In genomic region chr12:49365542-49365941, GRCh38 we compare ENCODE assay signal across 10 cellular contexts. TPM values are rescaled to one million over a fixed set of nuclear protein-coding genes. Genes with fewer than 3 reads are reported as not detected.
A peak's percentile ranks its signal among the peaks of the same experiment; 100 is the strongest.
DNase-seq lines count a peak whose midpoint lies in the region; ATAC-seq, FAIRE-seq and TF ChIP-seq lines count a peak whose summit lies in the region.
"Had no signal": no experiment of that assay in that cellular context is flagged by ENCODE, and none has a peak within 500 bp of the region (broad histone marks: within the 10 kb centered on the region; RNA-seq: fewer than 3 reads in every experiment).

No MANE protein-coding gene starts in this region.

- H3K9me2 ChIP-seq in OCI-LY7 (ENCODE audit: insufficient read depth, low read length) = no peaks in the 10 kb centered on the region

- H3K4me2 ChIP-seq in endothelial cell of umbilical vein (ENCODE audit: insufficient read depth, low read length) (peak overlapping the region; percentile 53), smooth muscle cell (peak overlapping the region; percentile 2), OCI-LY7 (ENCODE audit: low read length) (no peak overlapping the region)

- H3K27me3 ChIP-seq in endothelial cell of umbilical vein (ENCODE audit: control insufficient read depth in 2 of 2, insufficient read depth in 2 of 2, low read length in 2 of 2) (no peaks in the 10 kb centered on the region), smooth muscle cell (ENCODE audit: low read depth) (no peaks in the 10 kb centered on the region)
- H3K27me3 ChIP-seq: BE2C had no signal

- POLR2A ChIA-PET in endothelial cell of umbilical vein (lab: Charles Lee) (interaction anchor here (0.7 kb wide), 1 partner anchor 43 kb away, joined by 3 read pairs; the partner anchor contains the start of gene TROAP), OCI-LY7 (lab: Charles Lee) (interaction anchor here (0.6 to 2.0 kb wide), 2 partner anchors 42 to 146 kb away, joined by 4 to 9 read pairs; partner anchors contain the start of gene TROAP)

- peak overlapping the region; percentile 13 for H3K9ac ChIP-seq in endothelial cell of umbilical vein (replicated peaks; ENCODE audit: extremely low read depth, insufficient read depth, low read length)
- H3K9ac ChIP-seq in smooth muscle cell (ENCODE audit: low read depth) = no peak overlapping the region

- dilution Hi-C loops in endothelial cell of umbilical vein (cut with MboI; ENCODE audit: extremely low pct_ligation_motif_present, low sequenced_read_pairs) = loop anchor here (25.0 kb wide), 1 partner anchor 147 kb away; no protein-coding TSS in a partner anchor

- TF ChIP-seq POLR2A in endothelial cell of umbilical vein (IDR thresholded peaks at IDR 0.05; ENCODE audit: low read depth, low read length) = no peak

- H3K4me3 Mint-ChIP-seq in activated CD8-positive, alpha-beta memory T cell treated with anti-CD3 and anti-CD28 coated beads, Interleukin-2, amount 10 ng/mL, durations not matched to agents 7 days and 5 days = peak overlapping the region; percentile 95

- H3K36me3 Mint-ChIP-seq in activated CD8-positive, alpha-beta memory T cell treated with anti-CD3 and anti-CD28 coated beads, Interleukin-2, amount 10 ng/mL, durations not matched to agents 7 days and 5 days = no peaks in the 10 kb centered on the region

- no peak for DNase-seq in activated CD8-positive, alpha-beta memory T cell treated with anti-CD3 and anti-CD28 coated beads, Interleukin-2, amount 10 ng/mL, durations not matched to agents 7 days and 5 days
- DNase-seq in activated CD8-positive, alpha-beta memory T cell treated with anti-CD3 and anti-CD28 coated beads, Interleukin-2, amount 50 U/mL, for 4 hours = no peak
- peak; percentile 86 for DNase-seq in RCC 7860 (ENCODE audit: low spot score)
- DNase-seq in endothelial cell of umbilical vein (ENCODE audit: low read depth, low spot score) = peak; percentile 29
- DNase-seq in smooth muscle cell (lab: John Stamatoyannopoulos, UW; ENCODE audit: unreplicated experiment) = no peak
- no peak for DNase-seq in activated effector memory CD4-positive, alpha-beta T cell treated with anti-CD3 and anti-CD28 coated beads, Interleukin-2, amount 50 U/mL, for 16 hours
- DNase-seq in OCI-LY7 (ENCODE audit: low spot score) = no peak
- DNase-seq: BE2C, midbrain had no signal

- TF ChIP-seq CTCF in endothelial cell of umbilical vein (IDR thresholded peaks at IDR 0.05; ENCODE audit: extremely low read depth in 1 of 2, insufficient read depth in 1 of 2, low read depth in 1 of 2, low read length in 2 of 2) = no peak
- no peak for TF ChIP-seq CTCF in smooth muscle cell (IDR thresholded peaks at IDR 0.05; ENCODE audit: borderline replicate concordance, insufficient read depth, poor library complexity, severe bottlenecking)
- no peak for TF ChIP-seq CTCF in OCI-LY7 (conservative IDR thresholded peaks at IDR 0.05; ENCODE audit: low read length)

- H3K36me3 ChIP-seq in endothelial cell of umbilical vein (ENCODE audit: control insufficient read depth in 2 of 2, extremely low read depth in 1 of 2, insufficient read depth in 2 of 2, low read length in 2 of 2) = no peaks in the 10 kb centered on the region
- H3K36me3 ChIP-seq in smooth muscle cell (ENCODE audit: low read depth) = no peaks in the 10 kb centered on the region
- H3K36me3 ChIP-seq in OCI-LY7 (ENCODE audit: insufficient read depth, low read length) = peaks cover 2% of the 10 kb centered on the region; the same call in 1 of the 2 replicates
- H3K36me3 ChIP-seq: BE2C had no signal

- H3K4me3 ChIP-seq in endothelial cell of umbilical vein (replicated peaks in 1 of 3; ENCODE audit: insufficient read depth in 1 of 3, low read depth in 1 of 3, low read length in 3 of 3) = no peak overlapping the region
- H3K4me3 ChIP-seq in smooth muscle cell = no peak overlapping the region
- no peak overlapping the region for H3K4me3 ChIP-seq in OCI-LY7 (ENCODE audit: low read depth, low read length, poor library complexity, severe bottlenecking)

- peaks cover 7% of the 10 kb centered on the region for H3F3A ChIP-seq in smooth muscle cell (ENCODE audit: low read depth)

- peak overlapping the region; percentile 77 for H3K27ac ChIP-seq in endothelial cell of umbilical vein (ENCODE audit: insufficient read depth, low read depth, low read length)
- no peak overlapping the region for H3K27ac ChIP-seq in smooth muscle cell (ENCODE audit: low read depth)
- no peak overlapping the region for H3K27ac ChIP-seq in OCI-LY7 (ENCODE audit: low read depth, low read length, poor library complexity, severe bottlenecking)

- WGBS in smooth muscle cell (ENCODE audit: low lambda C conversion rate) = 63% methylated on average over 5 of the region's 5 CpGs

- BruUV-seq in endothelial cell of umbilical vein (replicated peaks; lab: Mats Ljungman, UMichigan) (no TSS peak), OCI-LY7 (replicated peaks; lab: Mats Ljungman, UMichigan) (no TSS peak)

- CTCF ChIA-PET in activated CD8-positive, alpha-beta memory T cell treated with anti-CD3 and anti-CD28 coated beads, Interleukin-2, amount 10 ng/mL, durations not matched to agents 7 days and 5 days (lab: Charles Lee) = interaction anchor here (0.7 to 6.2 kb wide), 8 partner anchors 8 to 376 kb away, joined by 3 to 48 read pairs (median 13); partner anchors contain the start of genes DNAJC22 and TMBIM6
- CTCF ChIA-PET in endothelial cell of umbilical vein (lab: Charles Lee) (interaction anchor here (1.2 to 12.8 kb wide), 6 partner anchors 7 to 149 kb away, joined by 3 to 679 read pairs (median 14); no protein-coding TSS in a partner anchor), OCI-LY7 (lab: Charles Lee; ENCODE audit: unreplicated experiment) (no interaction called here)

- no peaks in the 10 kb centered on the region for H3K9me3 Mint-ChIP-seq in activated CD8-positive, alpha-beta memory T cell treated with anti-CD3 and anti-CD28 coated beads, Interleukin-2, amount 10 ng/mL, durations not matched to agents 7 days and 5 days (ENCODE audit: low read depth)

- ATAC-seq in activated CD8-positive, alpha-beta memory T cell treated with anti-CD3 and anti-CD28 coated beads, Interleukin-2, amount 10 ng/mL, durations not matched to agents 7 days and 5 days = no peak
- no peak for ATAC-seq in HG03432 (IDR thresholded peaks at IDR 0.05; ENCODE audit: unreplicated experiment)

- H2AFZ ChIP-seq in endothelial cell of umbilical vein (ENCODE audit: low read depth, low read length) (no peak overlapping the region), smooth muscle cell (ENCODE audit: low read depth) (no peak overlapping the region), OCI-LY7 (ENCODE audit: low read length) (no peak overlapping the region)

- peaks cover 35% of the 10 kb centered on the region for H3K4me1 ChIP-seq in endothelial cell of umbilical vein (ENCODE audit: control insufficient read depth, extremely low read depth, insufficient read depth, low read length)
- H3K4me1 ChIP-seq in smooth muscle cell (ENCODE audit: low read depth) = peaks cover 24% of the 10 kb centered on the region
- peaks cover 26% of the 10 kb centered on the region for H3K4me1 ChIP-seq in OCI-LY7 (ENCODE audit: insufficient read depth, low read length, poor library complexity, severe bottlenecking)
- H3K4me1 ChIP-seq: BE2C had no signal

- peak; percentile 74 for FAIRE-seq in RCC 7860 (lab: Jason Lieb, UNC)
- FAIRE-seq in endothelial cell of umbilical vein (lab: Jason Lieb, UNC) = no peak

- H3K9me1 ChIP-seq in endothelial cell of umbilical vein (replicated peaks; ENCODE audit: control insufficient read depth, extremely low read depth, insufficient read depth, low read length) = no peaks in the 10 kb centered on the region

- H3K27ac Mint-ChIP-seq in activated CD8-positive, alpha-beta memory T cell treated with anti-CD3 and anti-CD28 coated beads, Interleukin-2, amount 10 ng/mL, durations not matched to agents 7 days and 5 days = no peak overlapping the region

- intact Hi-C loops in endothelial cell of umbilical vein (cut with micrococcal nuclease) (loop anchor here (5.0 kb wide), 1 partner anchor 257 kb away; the partner anchor contains the start of gene PRPF40B), OCI-LY7 (cut with micrococcal nuclease; ENCODE audit: unreplicated experiment) (loop anchor here (5.0 kb wide), 1 partner anchor 257 kb away; the partner anchor contains the start of gene PRPF40B)

- H4K20me1 ChIP-seq in endothelial cell of umbilical vein (replicated peaks; ENCODE audit: control insufficient read depth, extremely low read depth, insufficient read depth, low read length) (no peaks in the 10 kb centered on the region), smooth muscle cell (ENCODE audit: low read depth) (peaks cover 22% of the 10 kb centered on the region), OCI-LY7 (ENCODE audit: insufficient read depth, low read length) (no peaks in the 10 kb centered on the region)

- H3K79me2 ChIP-seq in endothelial cell of umbilical vein (ENCODE audit: control insufficient read depth, insufficient read depth, low read length) = peaks cover 35% of the 10 kb centered on the region
- peaks cover 30% of the 10 kb centered on the region for H3K79me2 ChIP-seq in smooth muscle cell (ENCODE audit: low read depth)
- peaks cover 30% of the 10 kb centered on the region for H3K79me2 ChIP-seq in OCI-LY7 (ENCODE audit: insufficient read depth, low read depth, low read length)

- H3K9me3 ChIP-seq in endothelial cell of umbilical vein (replicated peaks; ENCODE audit: control insufficient read depth, insufficient read depth, low read length) = no peaks in the 10 kb centered on the region
- H3K9me3 ChIP-seq in smooth muscle cell (replicated peaks; ENCODE audit: low read depth) = no peaks in the 10 kb centered on the region
- no peaks in the 10 kb centered on the region for H3K9me3 ChIP-seq in OCI-LY7 (ENCODE audit: low read length)
- H3K9me3 ChIP-seq: BE2C had no signal

- peaks cover 7% of the 10 kb centered on the region for H3K27me3 Mint-ChIP-seq in activated CD8-positive, alpha-beta memory T cell treated with anti-CD3 and anti-CD28 coated beads, Interleukin-2, amount 10 ng/mL, durations not matched to agents 7 days and 5 days

- H3K4me1 Mint-ChIP-seq in activated CD8-positive, alpha-beta memory T cell treated with anti-CD3 and anti-CD28 coated beads, Interleukin-2, amount 10 ng/mL, durations not matched to agents 7 days and 5 days = peaks cover 32% of the 10 kb centered on the region

RNA-seq across cellular contexts. Expression of gene SPATS2, which starts 1.7 kb away (rescaled TPM):
- 10 to 100 TPM; 11.3 to 18.1 TPM for total RNA-seq in activated CD8-positive, alpha-beta memory T cell treated with anti-CD3 and anti-CD28 coated beads, Interleukin-2, amount 10 ng/mL, durations not matched to agents 7 days and 5 days
- total RNA-seq in endothelial cell of umbilical vein (58.8 and 66.5 TPM in 2 replicates), smooth muscle cell (32.0 and 35.6 TPM in 2 replicates), OCI-LY7 (2022) (36.4 and 37.5 TPM in 2 replicates)
- polyA plus RNA-seq in endothelial cell of umbilical vein (32.6 and 55.8 TPM in 2 replicates), smooth muscle cell (33.6 and 39.0 TPM in 2 replicates)
- polyA plus RNA-seq in endothelial cell of umbilical vein (2011; cell fraction: cytosol; rRNA removed) = 53.3 and 64.3 TPM in 2 replicates
- polyA plus RNA-seq in endothelial cell of umbilical vein (2011; cell fraction: nucleus; rRNA removed) = 103 and 146 TPM in 2 replicates
- 63.5 and 74.0 TPM in 2 replicates for polyA plus RNA-seq in endothelial cell of umbilical vein (2012)
- polyA minus RNA-seq in endothelial cell of umbilical vein = 76.2 and 88.1 TPM in 2 replicates
- 48.5 TPM for polyA minus RNA-seq in endothelial cell of umbilical vein (2011; cell fraction: cytosol; rRNA and poly(A)+ RNA removed)
- 95.5 and 134 TPM in 2 replicates for polyA minus RNA-seq in endothelial cell of umbilical vein (2011; cell fraction: nucleus; rRNA and poly(A)+ RNA removed)
- 19.1 and 22.7 TPM in 2 replicates for total RNA-seq in OCI-LY7 (2014; rRNA removed; shearing (Covaris generic))

RNA-seq across cellular contexts. Expression of gene DNAJC22, which starts 18.9 kb away (rescaled TPM):
- total RNA-seq in activated CD8-positive, alpha-beta memory T cell treated with anti-CD3 and anti-CD28 coated beads, Interleukin-2, amount 10 ng/mL, durations not matched to agents 7 days and 5 days = under 1 TPM in 1 of 2 experiments, not detected in 1; 0.05 TPM
- total RNA-seq in endothelial cell of umbilical vein = 1.1 and 1.3 TPM in 2 replicates
- polyA plus RNA-seq in endothelial cell of umbilical vein = 1.4 TPM in 2 replicates
- polyA plus RNA-seq in endothelial cell of umbilical vein (2011; cell fraction: cytosol; rRNA removed) = 1.2 TPM in 2 replicates
- polyA plus RNA-seq in endothelial cell of umbilical vein (2011; cell fraction: nucleus; rRNA removed) = 0.96 and 0.98 TPM in 2 replicates
- polyA plus RNA-seq in endothelial cell of umbilical vein (2012) = 0.15 and 1.3 TPM in 2 replicates
- polyA minus RNA-seq in endothelial cell of umbilical vein = 1.3 and 1.4 TPM in 2 replicates
- polyA minus RNA-seq in endothelial cell of umbilical vein (2011; cell fraction: cytosol; rRNA and poly(A)+ RNA removed) = 1.1 TPM
- 0.34 and 0.43 TPM in 2 replicates for polyA minus RNA-seq in endothelial cell of umbilical vein (2011; cell fraction: nucleus; rRNA and poly(A)+ RNA removed)
- 0.09 and 1.1 TPM in 2 replicates for total RNA-seq in smooth muscle cell
- polyA plus RNA-seq in smooth muscle cell = 1.8 and 2.4 TPM in 2 replicates
- total RNA-seq in OCI-LY7 (2014; rRNA removed; shearing (Covaris generic)) = 0.16 TPM in 1 of 2 replicates, not detected in the other
- total RNA-seq in OCI-LY7 (2022) = 0.76 and 1.1 TPM in 2 replicates

RNA-seq across cellular contexts. Expression of gene C1QL4, which starts 28.6 kb away (rescaled TPM):
- not detected for total RNA-seq in activated CD8-positive, alpha-beta memory T cell treated with anti-CD3 and anti-CD28 coated beads, Interleukin-2, amount 10 ng/mL, durations not matched to agents 7 days and 5 days
- not detected in 2 replicates for total RNA-seq in endothelial cell of umbilical vein
- polyA plus RNA-seq in endothelial cell of umbilical vein = not detected in 2 replicates
- polyA plus RNA-seq in endothelial cell of umbilical vein (2011; cell fraction: cytosol; rRNA removed) = 0.03 TPM in 1 of 2 replicates, not detected in the other
- polyA plus RNA-seq in endothelial cell of umbilical vein (2011; cell fraction: nucleus; rRNA removed) = not detected in 2 replicates
- not detected in 2 replicates for polyA plus RNA-seq in endothelial cell of umbilical vein (2012)
- not detected in 2 replicates for polyA minus RNA-seq in endothelial cell of umbilical vein
- 0.41 TPM for polyA minus RNA-seq in endothelial cell of umbilical vein (2011; cell fraction: cytosol; rRNA and poly(A)+ RNA removed)
- not detected in 2 replicates for polyA minus RNA-seq in endothelial cell of umbilical vein (2011; cell fraction: nucleus; rRNA and poly(A)+ RNA removed)
- total RNA-seq in smooth muscle cell = not detected in 2 replicates
- 0.09 TPM in 1 of 2 replicates, not detected in the other for polyA plus RNA-seq in smooth muscle cell
- 0.19 and 0.21 TPM in 2 replicates for total RNA-seq in OCI-LY7 (2014; rRNA removed; shearing (Covaris generic))
- 0.17 TPM in 1 of 2 replicates, not detected in the other for total RNA-seq in OCI-LY7 (2022)

RNA-seq across cellular contexts. Expression of gene TROAP, which starts 42.5 kb away (rescaled TPM):
- 100 to 1,000 TPM in 1 of 2 experiments, 10 to 100 TPM in 1; 89.5 to 107 TPM for total RNA-seq in activated CD8-positive, alpha-beta memory T cell treated with anti-CD3 and anti-CD28 coated beads, Interleukin-2, amount 10 ng/mL, durations not matched to agents 7 days and 5 days
- total RNA-seq in endothelial cell of umbilical vein (62.4 and 68.6 TPM in 2 replicates), smooth muscle cell (2.6 and 3.7 TPM in 2 replicates), OCI-LY7 (2022) (141 and 176 TPM in 2 replicates)
- polyA plus RNA-seq in endothelial cell of umbilical vein (27.3 and 31.7 TPM in 2 replicates), smooth muscle cell (8.5 and 10.2 TPM in 2 replicates)
- polyA plus RNA-seq in endothelial cell of umbilical vein (2011; cell fraction: cytosol; rRNA removed) = 47.3 and 53.1 TPM in 2 replicates
- polyA plus RNA-seq in endothelial cell of umbilical vein (2011; cell fraction: nucleus; rRNA removed) = 127 and 133 TPM in 2 replicates
- polyA plus RNA-seq in endothelial cell of umbilical vein (2012) = 21.3 and 57.6 TPM in 2 replicates
- 20.6 and 29.7 TPM in 2 replicates for polyA minus RNA-seq in endothelial cell of umbilical vein
- polyA minus RNA-seq in endothelial cell of umbilical vein (2011; cell fraction: cytosol; rRNA and poly(A)+ RNA removed) = 41.8 TPM
- 34.9 and 40.2 TPM in 2 replicates for polyA minus RNA-seq in endothelial cell of umbilical vein (2011; cell fraction: nucleus; rRNA and poly(A)+ RNA removed)
- 116 and 150 TPM in 2 replicates for total RNA-seq in OCI-LY7 (2014; rRNA removed; shearing (Covaris generic))

Comparison
In these comparisons a context has a peak if more than half of its experiments do, and no peak if none do; other contexts are left out.
1. DNase-seq: peak in RCC 7860 (single experiment) and endothelial cell of umbilical vein (single experiment); none in activated CD8-positive, alpha-beta memory T cell treated with anti-CD3 and anti-CD28 coated beads, Interleukin-2, amount 10 ng/mL, durations not matched to agents 7 days and 5 days (single experiment), activated CD8-positive, alpha-beta memory T cell treated with anti-CD3 and anti-CD28 coated beads, Interleukin-2, amount 50 U/mL, for 4 hours (single experiment), smooth muscle cell (single experiment), activated effector memory CD4-positive, alpha-beta T cell treated with anti-CD3 and anti-CD28 coated beads, Interleukin-2, amount 50 U/mL, for 16 hours (single experiment) and OCI-LY7 (single experiment).